Comparison of ENCODE assay signal across 24 cellular contexts in genomic region chr22:44941176-44941575, GRCh38.
DNase-seq lines count a peak whose midpoint lies in the region; ATAC-seq and TF ChIP-seq lines count a peak whose summit lies in the region.
"Had no signal": no experiment of that assay in that cellular context is flagged by ENCODE, and none has a peak within 500 bp of the region (broad histone marks: within the 10 kb centered on the region; RNA-seq: fewer than 3 reads in every experiment).

No MANE protein-coding gene starts in this region.

- H3K27me3 Mint-ChIP-seq in WTC11 (ENCODE audit: low read depth): no peaks in the 10 kb centered on the region
- peaks cover 2% of the 10 kb centered on the region for H3K27me3 Mint-ChIP-seq in activated naive CD4-positive, alpha-beta T cell treated with anti-CD3 and anti-CD28 coated beads for 36 hours (ENCODE audit: low read depth)

- no peak overlapping the region for H2BK120ac ChIP-seq in trophoblast cell (ENCODE audit: insufficient read depth, low read length, poor library complexity)

- H3K14ac ChIP-seq in trophoblast cell (ENCODE audit: low read length): no peak overlapping the region

- no peaks in the 10 kb centered on the region for H3F3A ChIP-seq in PC-9 (ENCODE audit: insufficient read depth, low read depth)

- no peaks in the 10 kb centered on the region for H3K79me1 ChIP-seq in trophoblast cell (ENCODE audit: low read length)

- H3K23ac ChIP-seq in trophoblast cell (ENCODE audit: low read length): no peak overlapping the region

- no TSS peak for BruUV-seq in PC-9 (replicated peaks; lab: Mats Ljungman, UMichigan)

- peaks cover 5% of the 10 kb centered on the region; the same call in 1 of the 2 replicates for H3K36me3 Mint-ChIP-seq in WTC11
- H3K36me3 Mint-ChIP-seq in activated naive CD4-positive, alpha-beta T cell treated with anti-CD3 and anti-CD28 coated beads for 36 hours (ENCODE audit: low read depth): no peaks in the 10 kb centered on the region
- H3K36me3 Mint-ChIP-seq: CD4-positive, alpha-beta memory T cell had no signal

- H2AFZ ChIP-seq in trophoblast cell (ENCODE audit: insufficient read depth, low read length, poor library complexity) (no peak overlapping the region), PC-9 (no peak overlapping the region)
- H2AFZ ChIP-seq: GM23248 had no signal

- TF ChIP-seq CTCF in WTC11 (IDR thresholded peaks at IDR 0.05): no peak
- no peak for TF ChIP-seq CTCF in PC-9 (conservative IDR thresholded peaks at IDR 0.05)

- H3K27ac ChIP-seq in iPS-20b (ENCODE audit: low read length) (no peak overlapping the region), trophoblast cell (ENCODE audit: low read depth, low read length) (no peak overlapping the region), PC-9 (no peak overlapping the region)
- H3K27ac ChIP-seq: 22Rv1; BLaER1 treated with 17β-estradiol and CSF1 and Interleukin-3, amounts not matched to agents 10 nM and 100 nM; GM23248 had no signal

- H3K9me3 ChIP-seq in iPS-20b (ENCODE audit: insufficient read depth, low read depth, low read length) (no peaks in the 10 kb centered on the region), trophoblast cell (ENCODE audit: insufficient read depth, low read depth, low read length) (no peaks in the 10 kb centered on the region), PC-9 (ENCODE audit: insufficient read depth, low read depth) (no peaks in the 10 kb centered on the region)
- H3K9me3 ChIP-seq: BLaER1 treated with 17β-estradiol and CSF1 and Interleukin-3, amounts not matched to agents 10 nM and 100 nM; MG63 had no signal

- no peak overlapping the region for H4K12ac ChIP-seq in trophoblast cell (ENCODE audit: low read depth, low read length)

- CTCF ChIA-PET in WTC11 (lab: Charles Lee) (interaction anchor here (0.8 to 1.4 kb wide), 6 partner anchors 28 to 250 kb away, joined by 3 to 5 read pairs (median 4); no protein-coding TSS in a partner anchor), PC-9 (lab: Charles Lee) (no interaction called here)
- CTCF ChIA-PET in activated naive CD4-positive, alpha-beta T cell treated with anti-CD3 and anti-CD28 coated beads for 36 hours (lab: Charles Lee): no interaction called here

- H3K4me3 ChIP-seq in iPS-20b (ENCODE audit: low read length) (no peak overlapping the region), trophoblast cell (ENCODE audit: low read depth, low read length) (peak overlapping the region; percentile 16), PC-9 (no peak overlapping the region)
- H3K4me3 ChIP-seq: BLaER1 treated with 17β-estradiol and CSF1 and Interleukin-3, amounts not matched to agents 10 nM and 100 nM; GM23248; MG63 had no signal

- 0 out of 2 replicates have a peak overlapping the region, but pooled peaks have one; percentile 11 for H3K9ac ChIP-seq in iPS-20b (ENCODE audit: low read depth, low read length)
- H3K9ac ChIP-seq in trophoblast cell (ENCODE audit: low read length): no peak overlapping the region
- H3K9ac ChIP-seq: BLaER1 treated with 17β-estradiol and CSF1 and Interleukin-3, amounts not matched to agents 10 nM and 100 nM; GM23248 had no signal

- no CpG with 5 or more reads among the region's 14 CpGs for WGBS in trophoblast cell (ENCODE audit: extremely low coverage, insufficient coverage, insufficient read length)

- H3K79me2 ChIP-seq in trophoblast cell (ENCODE audit: control insufficient read depth, insufficient read depth, low read length, poor library complexity) (no peaks in the 10 kb centered on the region), PC-9 (ENCODE audit: low read depth) (no peaks in the 10 kb centered on the region)

- H3K4me1 Mint-ChIP-seq in WTC11: peaks cover 71% of the 10 kb centered on the region
- no peaks in the 10 kb centered on the region for H3K4me1 Mint-ChIP-seq in activated naive CD4-positive, alpha-beta T cell treated with anti-CD3 and anti-CD28 coated beads for 36 hours (ENCODE audit: low read depth)
- H3K4me1 Mint-ChIP-seq: CD4-positive, alpha-beta memory T cell had no signal

- no peaks in the 10 kb centered on the region for H3K36me3 ChIP-seq in iPS-20b (ENCODE audit: insufficient read depth, low read depth, low read length)
- no peaks in the 10 kb centered on the region for H3K36me3 ChIP-seq in trophoblast cell (ENCODE audit: control insufficient read depth in 1 of 2, insufficient read depth in 2 of 2, low read length in 2 of 2)
- no peaks in the 10 kb centered on the region for H3K36me3 ChIP-seq in PC-9 (ENCODE audit: low read depth)
- H3K36me3 ChIP-seq: BLaER1 treated with 17β-estradiol and CSF1 and Interleukin-3, amounts not matched to agents 10 nM and 100 nM; MG63 had no signal

- no peaks in the 10 kb centered on the region for H3K9me2 ChIP-seq in PC-9 (ENCODE audit: insufficient read depth)

- ATAC-seq in WTC11 (peak; percentile 19), HG02588 (IDR thresholded peaks at IDR 0.05; ENCODE audit: unreplicated experiment) (no peak)
- ATAC-seq: HCT116 had no signal

- H3K27ac Mint-ChIP-seq in WTC11: peak overlapping the region; percentile 54
- H3K27ac Mint-ChIP-seq in activated naive CD4-positive, alpha-beta T cell treated with anti-CD3 and anti-CD28 coated beads for 36 hours: no peak overlapping the region

- H4K20me1 ChIP-seq in PC-9 (ENCODE audit: insufficient read depth): no peaks in the 10 kb centered on the region; the same call in 1 of the 2 replicates

- H2BK12ac ChIP-seq in trophoblast cell (ENCODE audit: low read length): no peak overlapping the region

- no peak overlapping the region for H3K4me3 Mint-ChIP-seq in WTC11
- H3K4me3 Mint-ChIP-seq in activated naive CD4-positive, alpha-beta T cell treated with anti-CD3 and anti-CD28 coated beads for 36 hours: no peak overlapping the region
- H3K4me3 Mint-ChIP-seq: CD4-positive, alpha-beta memory T cell had no signal

- H3K9me3 Mint-ChIP-seq in WTC11: no peaks in the 10 kb centered on the region
- no peaks in the 10 kb centered on the region for H3K9me3 Mint-ChIP-seq in activated naive CD4-positive, alpha-beta T cell treated with anti-CD3 and anti-CD28 coated beads for 36 hours
- H3K9me3 Mint-ChIP-seq: CD4-positive, alpha-beta memory T cell had no signal

- no peak overlapping the region for H3K18ac ChIP-seq in trophoblast cell (ENCODE audit: low read length)

- no peak overlapping the region for H4K8ac ChIP-seq in trophoblast cell (ENCODE audit: low read depth, low read length)

- intact Hi-C loops in activated naive CD4-positive, alpha-beta T cell treated with anti-CD3 and anti-CD28 coated beads for 36 hours (cut with micrococcal nuclease): no loop called here
- intact Hi-C loops in PC-9 (cut with micrococcal nuclease; ENCODE audit: unreplicated experiment): no loop called here

- peak; percentile 39 to 71 for DNase-seq in NCI-H524 (lab: John Stamatoyannopoulos, UW)
- DNase-seq in NCI-H524 treated with DMSO at 0.1 percent for 48 hours (lab: John Stamatoyannopoulos, UW): no peak
- no peak for DNase-seq in WTC11 (ENCODE audit: low spot score)
- DNase-seq in trophoblast cell: no peak
- DNase-seq in activated naive CD4-positive, alpha-beta T cell treated with anti-CD3 and anti-CD28 coated beads for 36 hours: no peak
- no peak for DNase-seq in PC-9
- DNase-seq: ACHN; CD4-positive, alpha-beta memory T cell; DMS153; GDM1; GM23248; Kasumi-1; MG63; NCI-H1048; NCI-H1436; NCI-H187 treated with DMSO at 0.1 percent for 48 hours; NCI-H2227 treated with DMSO at 0.1 percent for 48 hours; NCI-H510A; NCI-H774 had no signal

- H3K27me3 ChIP-seq in iPS-20b (ENCODE audit: insufficient read depth, low read length): no peaks in the 10 kb centered on the region
- H3K27me3 ChIP-seq in trophoblast cell (ENCODE audit: insufficient read depth, low read length): no peaks in the 10 kb centered on the region
- H3K27me3 ChIP-seq in PC-9 (ENCODE audit: insufficient read depth, low read depth): peaks cover 100% of the 10 kb centered on the region
- H3K27me3 ChIP-seq: BLaER1 treated with 17β-estradiol and CSF1 and Interleukin-3, amounts not matched to agents 10 nM and 100 nM; MG63 had no signal

- no peak overlapping the region for H3K4ac ChIP-seq in trophoblast cell (ENCODE audit: low read depth, low read length)

- peaks cover 19% of the 10 kb centered on the region for H3K4me1 ChIP-seq in iPS-20b (ENCODE audit: insufficient read depth, low read length)
- H3K4me1 ChIP-seq in trophoblast cell (ENCODE audit: control insufficient read depth in 1 of 2, insufficient read depth in 2 of 2, low read length in 2 of 2): peaks cover 0 to 6% of the 10 kb centered on the region in 2 experiments
- H3K4me1 ChIP-seq in PC-9 (replicated peaks; ENCODE audit: insufficient read depth): no peaks in the 10 kb centered on the region

- H2AK5ac ChIP-seq in trophoblast cell (ENCODE audit: low read length): no peak overlapping the region

- H3K4me2 ChIP-seq in trophoblast cell (ENCODE audit: low read length): no peak overlapping the region
- no peak overlapping the region for H3K4me2 ChIP-seq in PC-9

- no peak overlapping the region for H2BK5ac ChIP-seq in trophoblast cell (ENCODE audit: low read depth, low read length, poor library complexity)

- H4K91ac ChIP-seq in trophoblast cell (ENCODE audit: low read depth, low read length): no peak overlapping the region

- POLR2A ChIA-PET in WTC11 (lab: Charles Lee): interaction anchor here (0.6 to 0.7 kb wide), 2 partner anchors 9 to 54 kb away, joined by 3 to 5 read pairs; no protein-coding TSS in a partner anchor
- POLR2A ChIA-PET in PC-9 (lab: Charles Lee; ENCODE audit: unreplicated experiment): no interaction called here

TF ChIP-seq in WTC11, 78 proteins besides CTCF, POLR2A, EP300 and RAD21 (continues in another document):
- TF ChIP-seq ZMAT4 (CRISPR knock-in tag; IDR thresholded peaks at IDR 0.05): no peak

Comparison
In these comparisons a context has a peak if more than half of its experiments do, and no peak if none do; other contexts are left out.
1. DNase-seq: peak in NCI-H524 (2 of 2); none in NCI-H524 treated with DMSO at 0.1 percent for 48 hours (single experiment), WTC11 (single experiment), trophoblast cell (0 of 2), activated naive CD4-positive, alpha-beta T cell treated with anti-CD3 and anti-CD28 coated beads for 36 hours (single experiment) and PC-9 (0 of 2).